26 cellular contexts compared by ENCODE assay signal in the genomic region with DNA sequence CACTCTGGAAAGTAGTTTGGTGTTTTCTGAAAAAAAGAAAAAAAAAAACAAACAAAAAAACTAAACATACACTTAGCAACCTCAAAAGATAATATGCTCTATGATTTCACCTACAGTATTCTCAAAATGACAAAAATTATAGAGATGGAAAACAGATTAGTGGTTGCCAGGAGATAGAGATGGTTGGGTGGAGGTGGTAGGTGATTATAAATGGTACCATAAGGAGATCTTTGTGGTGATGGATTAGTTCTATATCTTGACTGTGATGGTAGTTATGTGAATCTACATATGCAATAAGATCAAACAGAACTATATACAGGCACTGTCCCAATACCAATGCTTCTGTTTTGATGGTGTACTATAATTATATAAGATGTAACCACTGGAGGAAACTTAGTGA. TPM values are rescaled to one million over a fixed set of nuclear protein-coding genes. Genes with fewer than 3 reads are reported as not detected.
DNase-seq lines count a peak whose midpoint lies in the region; ATAC-seq lines count a peak whose summit lies in the region.
"Had no signal": no experiment of that assay in that cellular context is flagged by ENCODE, and none has a peak within 500 bp of the region (broad histone marks: within the 10 kb centered on the region; RNA-seq: fewer than 3 reads in every experiment).

No MANE protein-coding gene starts in this region.

- peaks cover 23% of the 10 kb centered on the region for H3K4me1 Mint-ChIP-seq in activated T-helper 2 cell treated with anti-CD3 and anti-CD28 coated beads, Interferon-gamma antibody, Interleukin-2, Interleukin-4, amounts not matched to agents 10 μg/mL and 5 μg/mL and 100 μg/mL, durations not matched to agents 14 hours and 24 hours and 36 hours (ENCODE audit: low read depth)
- peaks cover 28 to 46% of the 10 kb centered on the region in 2 donors for H3K4me1 Mint-ChIP-seq in stimulated activated naive B cell treated with anti-CD40 and anti-IgM and Interleukin-4, amounts not matched to agents 10 μg/mL and 1 μg/mL and 100 μg/mL, for 72 hours

- no peak overlapping the region for H3K4me3 Mint-ChIP-seq in activated T-helper 2 cell treated with anti-CD3 and anti-CD28 coated beads, Interferon-gamma antibody, Interleukin-2, Interleukin-4, amounts not matched to agents 10 μg/mL and 5 μg/mL and 100 μg/mL, durations not matched to agents 14 hours and 24 hours and 36 hours (ENCODE audit: low read depth)
- no peak overlapping the region for H3K4me3 Mint-ChIP-seq in stimulated activated naive B cell treated with anti-CD40 and anti-IgM and Interleukin-4, amounts not matched to agents 10 μg/mL and 1 μg/mL and 100 μg/mL, for 72 hours
- H3K4me3 Mint-ChIP-seq: neural progenitor cell had no signal

- H3K36me3 Mint-ChIP-seq in activated naive CD4-positive, alpha-beta T cell treated with anti-CD3 and anti-CD28 coated beads, Interleukin-2, amount 50 U/mL, for 72 hours, result no peaks in the 10 kb centered on the region
- peaks cover 20% of the 10 kb centered on the region for H3K36me3 Mint-ChIP-seq in activated T-helper 2 cell treated with anti-CD3 and anti-CD28 coated beads, Interferon-gamma antibody, Interleukin-2, Interleukin-4, amounts not matched to agents 10 μg/mL and 5 μg/mL and 100 μg/mL, durations not matched to agents 14 hours and 24 hours and 36 hours (ENCODE audit: low read depth)
- peaks cover 16 to 29% of the 10 kb centered on the region in 2 donors for H3K36me3 Mint-ChIP-seq in stimulated activated naive B cell treated with anti-CD40 and anti-IgM and Interleukin-4, amounts not matched to agents 10 μg/mL and 1 μg/mL and 100 μg/mL, for 72 hours

- H3K27ac Mint-ChIP-seq in activated naive CD4-positive, alpha-beta T cell treated with anti-CD3 and anti-CD28 coated beads, Interleukin-2, amount 50 U/mL, for 72 hours, result peak overlapping the region in 1 of 2 donors; percentile 9
- H3K27ac Mint-ChIP-seq in activated T-helper 2 cell treated with anti-CD3 and anti-CD28 coated beads, Interferon-gamma antibody, Interleukin-2, Interleukin-4, amounts not matched to agents 10 μg/mL and 5 μg/mL and 100 μg/mL, durations not matched to agents 14 hours and 24 hours and 36 hours, result peak overlapping the region; percentile 3
- peak overlapping the region; percentile 15 for H3K27ac Mint-ChIP-seq in stimulated activated naive B cell treated with anti-CD40 and anti-IgM and Interleukin-4, amounts not matched to agents 10 μg/mL and 1 μg/mL and 100 μg/mL, for 72 hours
- H3K27ac Mint-ChIP-seq: neural progenitor cell had no signal

- H3K9me3 Mint-ChIP-seq in activated naive CD4-positive, alpha-beta T cell treated with anti-CD3 and anti-CD28 coated beads, Interleukin-2, amount 50 U/mL, for 72 hours, result no peaks in the 10 kb centered on the region
- H3K9me3 Mint-ChIP-seq in activated T-helper 2 cell treated with anti-CD3 and anti-CD28 coated beads, Interferon-gamma antibody, Interleukin-2, Interleukin-4, amounts not matched to agents 10 μg/mL and 5 μg/mL and 100 μg/mL, durations not matched to agents 14 hours and 24 hours and 36 hours, result no peaks in the 10 kb centered on the region
- no peaks in the 10 kb centered on the region for H3K9me3 Mint-ChIP-seq in stimulated activated naive B cell treated with anti-CD40 and anti-IgM and Interleukin-4, amounts not matched to agents 10 μg/mL and 1 μg/mL and 100 μg/mL, for 72 hours

- ATAC-seq in activated naive CD4-positive, alpha-beta T cell treated with anti-CD3 and anti-CD28 coated beads, Interleukin-2, amount 50 U/mL, for 72 hours, result peak; percentile 62 to 93
- ATAC-seq in stimulated activated naive B cell treated with anti-CD40 and anti-IgM and Interleukin-4, amounts not matched to agents 10 μg/mL and 1 μg/mL and 100 μg/mL, for 72 hours (replicated peaks), result peak; percentile 36 to 50
- ATAC-seq in GM18520 (IDR thresholded peaks at IDR 0.05; ENCODE audit: unreplicated experiment) (no peak), HG02970 (IDR thresholded peaks at IDR 0.05; ENCODE audit: low FRiP score, unreplicated experiment) (no peak)
- ATAC-seq: left cardiac atrium had no signal

- no peaks in the 10 kb centered on the region for H3K27me3 Mint-ChIP-seq in activated T-helper 2 cell treated with anti-CD3 and anti-CD28 coated beads, Interferon-gamma antibody, Interleukin-2, Interleukin-4, amounts not matched to agents 10 μg/mL and 5 μg/mL and 100 μg/mL, durations not matched to agents 14 hours and 24 hours and 36 hours (ENCODE audit: low read depth)
- no peaks in the 10 kb centered on the region for H3K27me3 Mint-ChIP-seq in stimulated activated naive B cell treated with anti-CD40 and anti-IgM and Interleukin-4, amounts not matched to agents 10 μg/mL and 1 μg/mL and 100 μg/mL, for 72 hours

- no peak for DNase-seq in activated naive CD4-positive, alpha-beta T cell treated with anti-CD3 and anti-CD28 coated beads, Interleukin-2, amount 50 U/mL, for 72 hours (ENCODE audit: low spot score in 2 of 2)
- no peak for DNase-seq in activated naive CD4-positive, alpha-beta T cell treated with anti-CD3 and anti-CD28 coated beads, Interleukin-2, amount 50 U/mL, for 16 hours
- DNase-seq in NCI-H69 (lab: John Stamatoyannopoulos, UW), result peak; percentile 51
- no peak for DNase-seq in activated T-helper 2 cell treated with anti-CD3 and anti-CD28 coated beads, Interferon-gamma antibody, Interleukin-2, Interleukin-4, amounts not matched to agents 10 μg/mL and 5 μg/mL and 100 μg/mL, durations not matched to agents 14 hours and 24 hours and 36 hours (ENCODE audit: low spot score)
- no peak for DNase-seq in stimulated activated naive B cell treated with anti-CD40 and anti-IgM and Interleukin-4, amounts not matched to agents 10 μg/mL and 1 μg/mL and 100 μg/mL, for 72 hours
- no peak for DNase-seq in NK-92 treated with Interleukin-12 subunit alpha and Interleukin-12 subunit beta, amount 100 ng/mL, for 24 hours (lab: John Stamatoyannopoulos, UW)
- DNase-seq: activated CD8-positive, alpha-beta memory T cell treated with anti-CD3 and anti-CD28 coated beads, Interleukin-2, amount 50 U/mL, for 48 hours; anterior cingulate cortex; C1 segment of cervical spinal cord; Caco-2; DMS53; HCEC 1CT; Kasumi-1; left cardiac atrium; mesenchymal stem cell; NCI-H146; NCI-H2107; NCI-H446; NCI-H82; retina; SIG-M5; stimulated activated naive CD4-positive, alpha-beta T cell treated with Interleukin-2 at 50 U/mL for 16 hours; WERI-Rb-1 had no signal

- intact Hi-C loops in activated T-helper 2 cell treated with anti-CD3 and anti-CD28 coated beads, Interferon-gamma antibody, Interleukin-2, Interleukin-4, amounts not matched to agents 10 μg/mL and 5 μg/mL and 100 μg/mL, durations not matched to agents 14 hours and 24 hours and 36 hours (cut with micrococcal nuclease), result loop anchor here (1.0 to 2.0 kb wide), 3 partner anchors 16 to 33 kb away; no protein-coding TSS in a partner anchor

RNA-seq across cellular contexts. Expression of gene PTBP3, which starts 32.0 kb away (rescaled TPM):
- 10 to 100 TPM; 77.7 to 91.8 TPM for total RNA-seq in activated naive CD4-positive, alpha-beta T cell treated with anti-CD3 and anti-CD28 coated beads, Interleukin-2, amount 50 U/mL, for 72 hours
- total RNA-seq in activated T-helper 2 cell treated with anti-CD3 and anti-CD28 coated beads, Interferon-gamma antibody, Interleukin-2, Interleukin-4, amounts not matched to agents 10 μg/mL and 5 μg/mL and 100 μg/mL, durations not matched to agents 14 hours and 24 hours and 36 hours, result 108 and 116 TPM in 2 replicates

Comparison
In these comparisons a context has a peak if more than half of its experiments do, and no peak if none do; other contexts are left out.
1. ATAC-seq: peak in activated naive CD4-positive, alpha-beta T cell treated with anti-CD3 and anti-CD28 coated beads, Interleukin-2, amount 50 U/mL, for 72 hours (2 of 2) and stimulated activated naive B cell treated with anti-CD40 and anti-IgM and Interleukin-4, amounts not matched to agents 10 μg/mL and 1 μg/mL and 100 μg/mL, for 72 hours (2 of 2); none in GM18520 (single experiment) and HG02970 (single experiment).